1 cellular context compared by ENCODE assay signal in the genomic region with DNA sequence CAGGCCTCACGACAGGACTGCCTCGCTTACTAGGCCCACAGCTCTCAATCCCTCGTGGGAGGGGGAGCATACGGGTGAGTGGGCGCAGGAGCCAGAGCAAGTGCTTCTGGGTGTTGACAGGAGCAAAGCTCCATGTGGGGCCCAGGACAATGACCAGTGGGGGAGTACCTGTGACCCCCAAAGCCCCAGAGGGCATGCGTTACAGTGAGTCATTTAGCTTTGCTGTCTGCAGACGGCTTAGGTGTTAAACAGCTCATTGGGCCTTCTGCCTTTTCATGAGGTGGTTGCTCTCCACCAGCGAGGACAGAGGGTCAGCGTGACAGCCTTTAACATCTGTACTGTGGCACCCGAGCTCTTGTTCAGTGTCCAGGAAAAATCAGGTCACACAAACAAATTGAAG.
TF ChIP-seq lines count a peak whose summit lies in the region.

No MANE protein-coding gene starts in this region.

TF ChIP-seq in HepG2, 621 proteins besides CTCF, POLR2A, EP300 and RAD21 (continued from another document):
- TF ChIP-seq, protein P1, sequence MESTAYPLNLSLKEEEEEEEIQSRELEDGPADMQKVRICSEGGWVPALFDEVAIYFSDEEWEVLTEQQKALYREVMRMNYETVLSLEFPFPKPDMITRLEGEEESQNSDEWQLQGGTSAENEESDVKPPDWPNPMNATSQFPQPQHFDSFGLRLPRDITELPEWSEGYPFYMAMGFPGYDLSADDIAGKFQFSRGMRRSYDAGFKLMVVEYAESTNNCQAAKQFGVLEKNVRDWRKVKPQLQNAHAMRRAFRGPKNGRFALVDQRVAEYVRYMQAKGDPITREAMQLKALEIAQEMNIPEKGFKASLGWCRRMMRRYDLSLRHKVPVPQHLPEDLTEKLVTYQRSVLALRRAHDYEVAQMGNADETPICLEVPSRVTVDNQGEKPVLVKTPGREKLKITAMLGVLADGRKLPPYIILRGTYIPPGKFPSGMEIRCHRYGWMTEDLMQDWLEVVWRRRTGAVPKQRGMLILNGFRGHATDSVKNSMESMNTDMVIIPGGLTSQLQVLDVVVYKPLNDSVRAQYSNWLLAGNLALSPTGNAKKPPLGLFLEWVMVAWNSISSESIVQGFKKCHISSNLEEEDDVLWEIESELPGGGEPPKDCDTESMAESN (CRISPR knock-in tag; conservative IDR thresholded peaks at IDR 0.05), result no peak
- TF ChIP-seq PCBP1 (IDR thresholded peaks at IDR 0.05; ENCODE audit: borderline replicate concordance, low read depth, low read length), result no peak
- TF ChIP-seq ZNF296 (CRISPR knock-in tag; conservative IDR thresholded peaks at IDR 0.05), result no peak
- no peak for TF ChIP-seq ZNF644 (CRISPR knock-in tag; IDR thresholded peaks at IDR 0.05; ENCODE audit: low read depth)
